Comparison of ENCODE assay signal across 22 cellular contexts in the genomic region with DNA sequence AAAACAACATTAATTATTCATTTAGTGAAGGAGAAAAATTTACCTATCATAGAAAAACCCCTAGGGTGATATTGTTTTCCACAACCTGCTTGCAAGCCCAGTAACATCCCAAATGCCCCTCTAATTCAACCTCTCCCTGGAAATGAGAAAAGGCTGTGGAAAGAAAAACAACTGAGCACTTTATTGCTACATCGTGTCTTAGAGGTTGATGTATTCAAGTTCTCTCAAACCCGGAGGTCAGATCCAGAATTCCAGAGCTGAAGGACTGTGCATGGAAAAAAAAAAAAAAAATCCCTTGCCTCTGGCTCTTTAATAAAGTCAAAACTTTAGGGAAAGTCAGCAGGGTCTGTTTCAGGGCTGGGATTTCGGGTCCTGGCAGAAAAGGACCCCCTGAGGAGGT.
"Had no signal": no experiment of that assay in that cellular context is flagged by ENCODE, and none has a peak within 500 bp of the region (broad histone marks: within the 10 kb centered on the region; RNA-seq: fewer than 3 reads in every experiment).

No MANE protein-coding gene starts in this region.

- DNase-seq: activated B cell treated with CpG ODN at 0.5 μM for 24 hours; activated CD4-positive, alpha-beta memory T cell treated with anti-CD3 and anti-CD28 coated beads for 36 hours; activated CD4-positive, alpha-beta T cell treated with anti-CD3 and anti-CD28 coated beads for 4 hours; activated naive CD4-positive, alpha-beta T cell treated with Interleukin-2 at 50 U/mL for 16 hours; activated naive CD8-positive, alpha-beta T cell treated with anti-CD3 and anti-CD28 coated beads, Interleukin-2, amount 10 ng/mL, durations not matched to agents 7 days and 5 days; activated T-cell treated with anti-CD3 and anti-CD28 coated beads, Interleukin-2, amount 50 U/mL, for 1 hour; amygdala; effector CD4-positive, alpha-beta T cell; esophagus squamous epithelium; hippocampal formation; naive thymus-derived CD4-positive, alpha-beta T cell; stimulated activated CD4-positive, alpha-beta T cell treated with anti-CD3 and anti-CD28 coated beads, Interleukin-15, amount 100 ng/mL, for 24 hours; stimulated activated CD4-positive, alpha-beta T cell treated with anti-CD3 and anti-CD28 coated beads, Interleukin-2, amount 100 ng/mL, for 48 hours; T-helper 1 cell; T-helper 9 cell; transverse colon had no signal

- H3K27ac ChIP-seq: esophagus squamous epithelium had no signal

- H3K27me3 ChIP-seq: esophagus squamous epithelium, transverse colon had no signal

- H3K9me3 Mint-ChIP-seq: activated CD4-positive, alpha-beta memory T cell treated with anti-CD3 and anti-CD28 coated beads for 36 hours; brain had no signal

- H3K4me3 ChIP-seq: esophagus squamous epithelium, skin epidermis, transverse colon had no signal

- H3K27ac Mint-ChIP-seq: activated B cell treated with CpG ODN at 0.5 μM for 24 hours; activated CD4-positive, alpha-beta memory T cell treated with anti-CD3 and anti-CD28 coated beads for 36 hours; activated naive CD8-positive, alpha-beta T cell treated with anti-CD3 and anti-CD28 coated beads, Interleukin-2, amount 10 ng/mL, durations not matched to agents 7 days and 5 days; activated T-helper 17 cell treated with anti-CD3 and anti-CD28 coated beads, Interleukin-2, amount 50 U/mL, for 72 hours; naive thymus-derived CD4-positive, alpha-beta T cell; stimulated activated naive CD8-positive, alpha-beta T cell treated with anti-CD3 and anti-CD28 coated beads, Interleukin-15, Interleukin-2, amounts not matched to agents 100 ng/mL and 50 ng/mL, for 24 hours had no signal

- H3K4me1 Mint-ChIP-seq: activated B cell treated with CpG ODN at 0.5 μM for 24 hours; activated T-helper 17 cell treated with anti-CD3 and anti-CD28 coated beads, Interleukin-2, amount 50 U/mL, for 72 hours; central memory CD8-positive, alpha-beta T cell; naive thymus-derived CD4-positive, alpha-beta T cell had no signal

- H3K36me3 ChIP-seq: esophagus squamous epithelium, transverse colon had no signal

- H3K9me3 ChIP-seq: esophagus squamous epithelium, transverse colon had no signal

- H3K27me3 Mint-ChIP-seq: activated B cell treated with CpG ODN at 0.5 μM for 24 hours; activated CD4-positive, alpha-beta memory T cell treated with anti-CD3 and anti-CD28 coated beads for 36 hours; activated naive CD8-positive, alpha-beta T cell treated with anti-CD3 and anti-CD28 coated beads, Interleukin-2, amount 10 ng/mL, durations not matched to agents 7 days and 5 days; activated T-helper 17 cell treated with anti-CD3 and anti-CD28 coated beads, Interleukin-2, amount 50 U/mL, for 72 hours; brain; central memory CD8-positive, alpha-beta T cell; stimulated activated naive CD8-positive, alpha-beta T cell treated with anti-CD3 and anti-CD28 coated beads, Interleukin-15, Interleukin-2, amounts not matched to agents 100 ng/mL and 50 ng/mL, for 24 hours had no signal

- H3K4me3 Mint-ChIP-seq: activated B cell treated with CpG ODN at 0.5 μM for 24 hours; activated CD4-positive, alpha-beta memory T cell treated with anti-CD3 and anti-CD28 coated beads for 36 hours; activated naive CD8-positive, alpha-beta T cell treated with anti-CD3 and anti-CD28 coated beads, Interleukin-2, amount 10 ng/mL, durations not matched to agents 7 days and 5 days; activated T-helper 17 cell treated with anti-CD3 and anti-CD28 coated beads, Interleukin-2, amount 50 U/mL, for 72 hours; brain; central memory CD8-positive, alpha-beta T cell; naive thymus-derived CD4-positive, alpha-beta T cell; stimulated activated naive CD8-positive, alpha-beta T cell treated with anti-CD3 and anti-CD28 coated beads, Interleukin-15, Interleukin-2, amounts not matched to agents 100 ng/mL and 50 ng/mL, for 24 hours had no signal

- ATAC-seq: activated T-helper 17 cell treated with anti-CD3 and anti-CD28 coated beads, Interleukin-2, amount 50 U/mL, for 72 hours; left lobe of liver; naive thymus-derived CD4-positive, alpha-beta T cell had no signal

- H3K36me3 Mint-ChIP-seq: activated CD4-positive, alpha-beta memory T cell treated with anti-CD3 and anti-CD28 coated beads for 36 hours; activated naive CD8-positive, alpha-beta T cell treated with anti-CD3 and anti-CD28 coated beads, Interleukin-2, amount 10 ng/mL, durations not matched to agents 7 days and 5 days; brain; naive thymus-derived CD4-positive, alpha-beta T cell had no signal
